ENCODE assay signal across 1 cellular context in genomic region chr14:54465654-54466053, GRCh38.
TF ChIP-seq lines count a peak whose summit lies in the region.

No MANE protein-coding gene starts in this region.

TF ChIP-seq in K562, 482 proteins besides CTCF, POLR2A, EP300 and RAD21 (continued from another document):
- TF ChIP-seq PKNOX1 (IDR thresholded peaks at IDR 0.05) (peak; percentile 76), MEIS2 (IDR thresholded peaks at IDR 0.05; ENCODE audit: partially characterized antibody) (peak; percentile 83)
